In the genomic region with DNA sequence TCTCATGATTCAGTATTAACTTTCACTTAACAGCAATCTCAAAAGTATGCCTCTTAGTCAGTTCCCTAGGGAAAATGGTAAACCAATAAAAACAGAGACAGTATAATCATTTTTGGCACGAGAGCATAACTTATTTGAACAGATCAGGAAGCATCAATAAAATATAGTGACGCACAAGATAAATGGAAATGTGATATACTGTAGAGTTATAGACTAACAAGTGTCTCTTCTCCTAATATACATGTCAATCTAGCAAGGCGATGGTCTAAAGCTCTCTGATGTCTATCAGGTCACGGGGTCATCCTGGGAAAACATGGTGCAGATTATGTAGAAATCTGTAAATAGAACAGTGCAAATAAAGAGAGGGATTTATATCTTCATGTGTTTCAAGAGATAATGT, we compare ENCODE assay signal across 16 cellular contexts.
DNase-seq lines count a peak whose midpoint lies in the region; FAIRE-seq and TF ChIP-seq lines count a peak whose summit lies in the region.
"Had no signal": no experiment of that assay in that cellular context is flagged by ENCODE, and none has a peak within 500 bp of the region (broad histone marks: within the 10 kb centered on the region; RNA-seq: fewer than 3 reads in every experiment).

No MANE protein-coding gene starts in this region.

- H3K27me3 ChIP-seq in BLaER1: no peaks in the 10 kb centered on the region
- H3K27me3 ChIP-seq: vagina had no signal

- no peaks in the 10 kb centered on the region for H3K36me3 ChIP-seq in BLaER1
- H3K36me3 ChIP-seq: vagina, WERI-Rb-1 had no signal

- no peak overlapping the region for H3K27ac ChIP-seq in BLaER1
- H3K27ac ChIP-seq in VCaP: peak overlapping the region; percentile 65
- H3K27ac ChIP-seq: vagina, WERI-Rb-1 had no signal

- DNase-seq in HTR-8/SVneo (ENCODE audit: insufficient read length, low spot score): peak; percentile 22
- peak; percentile 38 for DNase-seq in left kidney (ENCODE audit: low read depth, low spot score)
- DNase-seq in LoVo (ENCODE audit: low spot score): no peak
- no peak for DNase-seq in GM13977 (ENCODE audit: low spot score)
- no peak for DNase-seq in SW480 (ENCODE audit: low spot score)
- DNase-seq in activated CD4-positive, alpha-beta T cell treated with anti-CD3 and anti-CD28 coated beads, Interleukin-2, amount 50 U/mL, for 48 hours: no peak
- DNase-seq: activated T-cell treated with anti-CD3 and anti-CD28 coated beads, Interleukin-2, amount 50 U/mL, for 4 hours; COR-L47; natural killer cell; NCI-H1105; WERI-Rb-1 had no signal

- H3K9me3 ChIP-seq in BLaER1: no peaks in the 10 kb centered on the region
- H3K9me3 ChIP-seq: vagina had no signal

- H3K4me2 ChIP-seq in BLaER1: peak overlapping the region; percentile 26

- no peak overlapping the region for H3K9ac ChIP-seq in BLaER1

- no peak for FAIRE-seq in HTR-8/SVneo (lab: Jason Lieb, UNC)
- FAIRE-seq: bronchial epithelial cell, keratinocyte had no signal

- in situ Hi-C loops in GM13977 (cut with MboI; ENCODE audit: low pct_unique_long_range_greater_than_20kb, low sequenced_read_pairs, unreplicated experiment): no loop called here

- H4K20me1 ChIP-seq in BLaER1: no peaks in the 10 kb centered on the region

- TF ChIP-seq CTCF in VCaP (conservative IDR thresholded peaks at IDR 0.05): no peak
- no peak for TF ChIP-seq CTCF in GM13977 (IDR thresholded peaks at IDR 0.05; ENCODE audit: extremely low read depth, insufficient read depth, missing control alignments)

- H3K4me3 ChIP-seq in BLaER1: no peak overlapping the region
- H3K4me3 ChIP-seq: vagina had no signal

- H3K4me1 ChIP-seq in BLaER1: peaks cover 14% of the 10 kb centered on the region

Comparison
In these comparisons a context has a peak if more than half of its experiments do, and no peak if none do; other contexts are left out.
1. DNase-seq: peak in HTR-8/SVneo (single experiment) and left kidney (single experiment); none in LoVo (single experiment), GM13977 (single experiment), SW480 (single experiment) and activated CD4-positive, alpha-beta T cell treated with anti-CD3 and anti-CD28 coated beads, Interleukin-2, amount 50 U/mL, for 48 hours (0 of 2).